In genomic region chr10:70283445-70284399, GRCh38 we compare ENCODE assay signal across 12 cellular contexts. TPM values are rescaled to one million over a fixed set of nuclear protein-coding genes. Genes with fewer than 3 reads are reported as not detected.
DNase-seq lines count a peak whose midpoint lies in the region; ATAC-seq, FAIRE-seq and TF ChIP-seq lines count a peak whose summit lies in the region.
"Had no signal": no experiment of that assay in that cellular context is flagged by ENCODE, and none has a peak within 500 bp of the region (broad histone marks: within the 10 kb centered on the region; RNA-seq: fewer than 3 reads in every experiment).

Gene NPFFR1, minus strand, starts transcription at chr10:70284004. Its CDS starts 328 bp downstream, at chr10:70283676.

- no peaks in the 10 kb centered on the region for H3K9me3 ChIP-seq in kidney (ENCODE audit: control insufficient read depth in 1 of 2, low read length in 2 of 2)

- H3K27ac Mint-ChIP-seq in brain: no peak within 1 kb of the TSS
- no peak within 1 kb of the TSS for H3K27ac Mint-ChIP-seq in stimulated activated naive CD8-positive, alpha-beta T cell treated with anti-CD3 and anti-CD28 coated beads, Interleukin-15, amount 100 ng/mL, for 72 hours

- no peak within 1 kb of the TSS for H3K9ac ChIP-seq in kidney (ENCODE audit: low read length in 2 of 2)

- H3K36me3 Mint-ChIP-seq in brain: no peaks in the 10 kb centered on the region

- H3K9me3 Mint-ChIP-seq in brain: peaks cover 5 to 14% (median 8%) of the 10 kb centered on the region in 5 experiments
- H3K9me3 Mint-ChIP-seq in stimulated activated naive CD8-positive, alpha-beta T cell treated with anti-CD3 and anti-CD28 coated beads, Interleukin-15, amount 100 ng/mL, for 72 hours: no peaks in the 10 kb centered on the region

- peak; percentile 60 for ATAC-seq in stimulated activated naive CD8-positive, alpha-beta T cell treated with anti-CD3 and anti-CD28 coated beads, Interleukin-15, amount 100 ng/mL, for 72 hours
- ATAC-seq in GM18873 (IDR thresholded peaks at IDR 0.05; ENCODE audit: low FRiP score, unreplicated experiment) (no peak), GM19455 (IDR thresholded peaks at IDR 0.05; ENCODE audit: unreplicated experiment) (no peak)

- no peak within 1 kb of the TSS for H3K27ac ChIP-seq in kidney (ENCODE audit: low read depth in 2 of 2, low read length in 2 of 2)

- H3K4me1 ChIP-seq in kidney (ENCODE audit: control insufficient read depth in 1 of 2, insufficient read depth in 1 of 2, low read depth in 1 of 2, low read length in 2 of 2): no peaks in the 10 kb centered on the region

- DNase-seq in NCI-H1417 (lab: John Stamatoyannopoulos, UW): peak in 2 of 3 experiments; percentile 43 to 53
- DNase-seq in NCI-H1417 treated with DMSO at 0.1 percent for 48 hours (lab: John Stamatoyannopoulos, UW): no peak
- peak; percentile 75 for DNase-seq in kidney
- no peak for DNase-seq in stimulated activated naive CD8-positive, alpha-beta T cell treated with anti-CD3 and anti-CD28 coated beads, Interleukin-15, amount 100 ng/mL, for 72 hours
- DNase-seq in effector CD8-positive, alpha-beta T cell (lab: John Stamatoyannopoulos, UW): no peak
- DNase-seq: KBM-7; stimulated activated CD4-positive, alpha-beta T cell treated with anti-CD3 and anti-CD28 coated beads, Interleukin-2, amount 100 ng/mL, for 48 hours had no signal

- no peak for FAIRE-seq in kidney (lab: Jason Lieb, UNC)
- FAIRE-seq: GM12892 had no signal

- no peaks in the 10 kb centered on the region for H3K36me3 ChIP-seq in kidney (ENCODE audit: control insufficient read depth in 1 of 2, insufficient read depth in 2 of 2, low read length in 2 of 2)

- H3K4me3 Mint-ChIP-seq in brain: peak within 1 kb of the TSS; percentile 17 to 71 (median 59)
- peak within 1 kb of the TSS in 1 of 2 donors; percentile 60 for H3K4me3 Mint-ChIP-seq in stimulated activated naive CD8-positive, alpha-beta T cell treated with anti-CD3 and anti-CD28 coated beads, Interleukin-15, amount 100 ng/mL, for 72 hours

- peaks cover 62% of the 10 kb centered on the region for H3K27me3 Mint-ChIP-seq in brain
- peaks cover 82% of the 10 kb centered on the region for H3K27me3 Mint-ChIP-seq in stimulated activated naive CD8-positive, alpha-beta T cell treated with anti-CD3 and anti-CD28 coated beads, Interleukin-15, amount 100 ng/mL, for 72 hours

- H3K4me1 Mint-ChIP-seq in brain: peaks cover 13% of the 10 kb centered on the region
- H3K4me1 Mint-ChIP-seq in stimulated activated naive CD8-positive, alpha-beta T cell treated with anti-CD3 and anti-CD28 coated beads, Interleukin-15, amount 100 ng/mL, for 72 hours: peaks cover 4% of the 10 kb centered on the region

- intact Hi-C loops in kidney (cut with DNase I): no loop called here

- TF ChIP-seq CTCF in brain (conservative IDR thresholded peaks at IDR 0.05) (no peak), kidney (IDR thresholded peaks at IDR 0.05; ENCODE audit: borderline replicate concordance, extremely low read depth, insufficient read depth) (no peak)

- H3K4me3 ChIP-seq in kidney (ENCODE audit: low read length in 2 of 2): no peak within 1 kb of the TSS

RNA-seq across cellular contexts. Expression of gene NPFFR1, which starts in this region (rescaled TPM):
- 0.56 TPM for polyA plus RNA-seq in brain (ENCODE audit: insufficient read depth, low read depth, low replicate concordance)
- 0.09 TPM for total RNA-seq in kidney
- not detected for polyA plus RNA-seq in kidney (ENCODE audit: insufficient read depth, low read depth, low replicate concordance)
- total RNA-seq: activated CD8-positive, alpha-beta memory T cell treated with anti-CD3 and anti-CD28 coated beads for 36 hours had no signal

Comparison
In these comparisons a context has a peak if more than half of its experiments do, and no peak if none do; other contexts are left out.
1. DNase-seq: peak in NCI-H1417 (2 of 3); none in NCI-H1417 treated with DMSO at 0.1 percent for 48 hours (single experiment), stimulated activated naive CD8-positive, alpha-beta T cell treated with anti-CD3 and anti-CD28 coated beads, Interleukin-15, amount 100 ng/mL, for 72 hours (0 of 2) and effector CD8-positive, alpha-beta T cell (single experiment).
2. Peak in DNase-seq in kidney; RNA of the gene not detected or under 1 TPM.